17 cellular contexts compared by ENCODE assay signal in genomic region chr1:47129489-47130225, GRCh38. TPM values are rescaled to one million over a fixed set of nuclear protein-coding genes. Genes with fewer than 3 reads are reported as not detected.
"Had no signal": no experiment of that assay in that cellular context is flagged by ENCODE, and none has a peak within 500 bp of the region (broad histone marks: within the 10 kb centered on the region; RNA-seq: fewer than 3 reads in every experiment).

No MANE protein-coding gene starts in this region.

RNA-seq across cellular contexts. Expression of gene CYP4A22, which starts 7.6 kb away (rescaled TPM):
- total RNA-seq: activated B cell treated with CpG ODN at 0.5 μM for 24 hours; activated CD4-positive, alpha-beta memory T cell treated with anti-CD3 and anti-CD28 coated beads for 36 hours; activated naive CD4-positive, alpha-beta T cell treated with anti-CD3 and anti-CD28 coated beads for 36 hours; activated naive CD4-positive, alpha-beta T cell treated with anti-CD3 and anti-CD28 coated beads, Interleukin-2, amount 50 U/mL, for 72 hours; activated T-cell treated with anti-CD3 and anti-CD28 coated beads, Interleukin-2, amount 50 U/mL, for 4 hours; activated T-helper 1 cell treated with anti-CD3 and anti-CD28 coated beads, Interleukin-12 subunit alpha, Interleukin-12 subunit beta, Interleukin-2, Interleukin-4 antibody, amounts not matched to agents 30 ng/mL and 10 ng/mL and 1 ng/mL, durations not matched to agents 14 hours and 24 hours and 36 hours; adrenal gland; astrocyte; body of pancreas; LHCN-M2; M059J; OCI-LY7; PC-9; Right ventricle myocardium inferior; SK-MEL-5; T-cell; T-helper 17 cell had no signal
